Comparison of ENCODE assay signal across 18 cellular contexts in genomic region chr9:111161015-111161415, GRCh38.
A peak's percentile ranks its signal among the peaks of the same experiment; 100 is the strongest.
DNase-seq lines count a peak whose midpoint lies in the region; ATAC-seq and TF ChIP-seq lines count a peak whose summit lies in the region.
"Had no signal": no experiment of that assay in that cellular context is flagged by ENCODE, and none has a peak within 500 bp of the region (broad histone marks: within the 10 kb centered on the region; RNA-seq: fewer than 3 reads in every experiment).

No MANE protein-coding gene starts in this region.

- H3K9ac ChIP-seq in mesenchymal stem cell (ENCODE audit: low read length), result peak overlapping the region; percentile 42

- TF ChIP-seq CTCF in AG10803 (conservative IDR thresholded peaks at IDR 0.05; ENCODE audit: low read length), result no peak
- no peak for TF ChIP-seq CTCF in epithelial cell of esophagus (IDR thresholded peaks at IDR 0.05; ENCODE audit: insufficient read depth, low read depth, low read length, missing control alignments)
- TF ChIP-seq CTCF in RWPE1 (conservative IDR thresholded peaks at IDR 0.05; ENCODE audit: low read depth), result no peak
- no peak for TF ChIP-seq CTCF in GM10248 (IDR thresholded peaks at IDR 0.05; ENCODE audit: control extremely low read depth, extremely low read depth, low read depth, missing control alignments)
- TF ChIP-seq CTCF in CD4-positive, alpha-beta T cell (IDR thresholded peaks at IDR 0.05), result no peak

- H2BK15ac ChIP-seq in mesenchymal stem cell (ENCODE audit: low read depth, poor library complexity, severe bottlenecking), result no peak overlapping the region

- H3K14ac ChIP-seq in mesenchymal stem cell (ENCODE audit: low read length in 2 of 2), result no peak overlapping the region

- H3K4ac ChIP-seq in mesenchymal stem cell (ENCODE audit: low read depth in 1 of 2, low read length in 2 of 2), result no peak overlapping the region

- no peak for ATAC-seq in CD4-positive, alpha-beta T cell (ENCODE audit: poor library complexity)
- ATAC-seq: stimulated activated naive CD8-positive, alpha-beta T cell treated with anti-CD3 and anti-CD28 coated beads, Interleukin-15, Interleukin-2, amounts not matched to agents 100 U/mL and 50 U/mL, for 24 hours had no signal

- no peaks in the 10 kb centered on the region for H3K79me1 ChIP-seq in mesenchymal stem cell (replicated peaks; ENCODE audit: low read length, poor library complexity, severe bottlenecking)

- no peak overlapping the region for H2AFZ ChIP-seq in mesenchymal stem cell (ENCODE audit: low read depth, low read length)

- CTCF ChIA-PET in RWPE1 (lab: Yijun Ruan, JAX) (interaction anchor here (0.6 to 0.7 kb wide), 2 partner anchors 29 to 605 kb away, joined by 3 read pairs; no protein-coding TSS in a partner anchor), GM10248 (lab: Yijun Ruan, JAX) (no interaction called here)
- CTCF ChIA-PET in CD4-positive, alpha-beta T cell (lab: Charles Lee), result no interaction called here

- no peak overlapping the region for H3K27ac Mint-ChIP-seq in CD4-positive, alpha-beta T cell
- H3K27ac Mint-ChIP-seq: CD4-positive, CD25-positive, alpha-beta regulatory T cell; immature natural killer cell had no signal

- H4K91ac ChIP-seq in mesenchymal stem cell (ENCODE audit: low read length), result no peak overlapping the region

- no peak overlapping the region for H2BK120ac ChIP-seq in mesenchymal stem cell (ENCODE audit: low read depth, low read length)

- no peaks in the 10 kb centered on the region for H3K36me3 ChIP-seq in mesenchymal stem cell (ENCODE audit: control insufficient read depth in 1 of 2, insufficient read depth in 2 of 2, low read depth in 1 of 2, low read length in 2 of 2)
- H3K36me3 ChIP-seq: Peyer's patch had no signal

- no peaks in the 10 kb centered on the region for H3K36me3 Mint-ChIP-seq in CD4-positive, alpha-beta T cell (ENCODE audit: low read depth)
- H3K36me3 Mint-ChIP-seq: CD4-positive, CD25-positive, alpha-beta regulatory T cell; immature natural killer cell had no signal

- peaks cover 2% of the 10 kb centered on the region for H3K9me3 Mint-ChIP-seq in CD4-positive, alpha-beta T cell

- no peak overlapping the region for H2BK5ac ChIP-seq in mesenchymal stem cell (ENCODE audit: low read depth, low read length, poor library complexity, severe bottlenecking)

- no peaks in the 10 kb centered on the region for H3K4me1 Mint-ChIP-seq in CD4-positive, alpha-beta T cell (ENCODE audit: low read depth)
- H3K4me1 Mint-ChIP-seq: CD4-positive, CD25-positive, alpha-beta regulatory T cell; immature natural killer cell had no signal

- H3K27me3 Mint-ChIP-seq in CD4-positive, alpha-beta T cell, result no peaks in the 10 kb centered on the region
- H3K27me3 Mint-ChIP-seq: CD4-positive, CD25-positive, alpha-beta regulatory T cell had no signal

- H3K4me2 ChIP-seq in mesenchymal stem cell (ENCODE audit: low read length, poor library complexity, severe bottlenecking), result no peak overlapping the region

- no peaks in the 10 kb centered on the region for H3K9me3 ChIP-seq in mesenchymal stem cell (ENCODE audit: control insufficient read depth, low read length)
- peaks cover under 1% of the 10 kb centered on the region for H3K9me3 ChIP-seq in CD4-positive, alpha-beta T cell (ENCODE audit: control insufficient read depth, low read length)
- H3K9me3 ChIP-seq: Peyer's patch had no signal

- WGBS in mesenchymal stem cell, result 52% methylated on average over 3 of the region's 3 CpGs

- DNase-seq in AG10803 (ENCODE audit: low read depth) (peak; percentile 80), M059J (ENCODE audit: low read depth) (peak; percentile 64), epithelial cell of esophagus (ENCODE audit: low read depth) (peak; percentile 59), mesenchymal stem cell (peak; percentile 31), RWPE1 (ENCODE audit: low spot score) (no peak), GM10248 (ENCODE audit: extremely low spot score) (no peak), caudate nucleus (lab: John Stamatoyannopoulos, UW) (no peak)
- DNase-seq in CD4-positive, alpha-beta T cell, result no peak
- DNase-seq: CD4-positive, CD25-positive, alpha-beta regulatory T cell; central memory CD4-positive, alpha-beta T cell; GDM1; immature natural killer cell; NCI-H1417 treated with DMSO at 0.1 percent for 48 hours; NCI-H510A; Peyer's patch; right cardiac atrium; stimulated activated naive CD8-positive, alpha-beta T cell treated with anti-CD3 and anti-CD28 coated beads, Interleukin-15, Interleukin-2, amounts not matched to agents 100 U/mL and 50 U/mL, for 24 hours; T-helper 9 cell had no signal

- no peaks in the 10 kb centered on the region for H3K27me3 ChIP-seq in mesenchymal stem cell (ENCODE audit: control insufficient read depth in 1 of 2, insufficient read depth in 1 of 2, low read length in 2 of 2)
- H3K27me3 ChIP-seq in CD4-positive, alpha-beta T cell (ENCODE audit: control insufficient read depth, insufficient read depth, low read length), result no peaks in the 10 kb centered on the region
- H3K27me3 ChIP-seq: Peyer's patch had no signal

- peaks cover 2% of the 10 kb centered on the region for H3K4me1 ChIP-seq in mesenchymal stem cell (ENCODE audit: control insufficient read depth, insufficient read depth, low read depth, low read length)
- H3K4me1 ChIP-seq: Peyer's patch had no signal

- H3K27ac ChIP-seq in mesenchymal stem cell (ENCODE audit: low read length, poor library complexity, severe bottlenecking), result peak overlapping the region; percentile 46
- H3K27ac ChIP-seq in RWPE1, result no peak overlapping the region
- H3K27ac ChIP-seq in CD4-positive, alpha-beta T cell (ENCODE audit: low read depth, low read length), result no peak overlapping the region
- H3K27ac ChIP-seq in caudate nucleus (ENCODE audit: low read depth, low read length), result no peak overlapping the region
- H3K27ac ChIP-seq: Peyer's patch had no signal

- POLR2A ChIA-PET in RWPE1 (lab: Yijun Ruan, JAX; ENCODE audit: low non-redundant PET) (no interaction called here), GM10248 (lab: Yijun Ruan, JAX) (no interaction called here)
- POLR2A ChIA-PET in CD4-positive, alpha-beta T cell (lab: Charles Lee), result no interaction called here

- no peak overlapping the region for H2AK5ac ChIP-seq in mesenchymal stem cell (ENCODE audit: low read length, severe bottlenecking)

- no peak overlapping the region for H2BK12ac ChIP-seq in mesenchymal stem cell (ENCODE audit: low read length in 2 of 2)

- H3K4me3 ChIP-seq in AG10803 (ENCODE audit: low read length) (no peak overlapping the region), epithelial cell of esophagus (ENCODE audit: low read length) (no peak overlapping the region), mesenchymal stem cell (ENCODE audit: insufficient read depth in 1 of 2, low read depth in 1 of 2, low read length in 2 of 2) (peak overlapping the region in 1 of 2 experiments; percentile 8)
- H3K4me3 ChIP-seq: Peyer's patch had no signal

- H4K8ac ChIP-seq in mesenchymal stem cell (ENCODE audit: low read length), result no peak overlapping the region

- H3K18ac ChIP-seq in mesenchymal stem cell (ENCODE audit: low read depth in 1 of 2, low read length in 2 of 2), result no peak overlapping the region

- intact Hi-C loops in CD4-positive, alpha-beta T cell (cut with DNase I, micrococcal nuclease), result no loop called here

- no peak overlapping the region for H3K4me3 Mint-ChIP-seq in CD4-positive, alpha-beta T cell
- H3K4me3 Mint-ChIP-seq: CD4-positive, CD25-positive, alpha-beta regulatory T cell; immature natural killer cell had no signal

- no peak overlapping the region for H3K23ac ChIP-seq in mesenchymal stem cell (ENCODE audit: low read length in 2 of 2)

Comparison
In these comparisons a context has a peak if more than half of its experiments do, and no peak if none do; other contexts are left out.
1. DNase-seq: peak in AG10803 (single experiment), M059J (single experiment), epithelial cell of esophagus (single experiment) and mesenchymal stem cell (single experiment); none in RWPE1 (single experiment), GM10248 (single experiment), CD4-positive, alpha-beta T cell (0 of 10) and caudate nucleus (0 of 61).